28 cellular contexts compared by ENCODE assay signal in the genomic region with DNA sequence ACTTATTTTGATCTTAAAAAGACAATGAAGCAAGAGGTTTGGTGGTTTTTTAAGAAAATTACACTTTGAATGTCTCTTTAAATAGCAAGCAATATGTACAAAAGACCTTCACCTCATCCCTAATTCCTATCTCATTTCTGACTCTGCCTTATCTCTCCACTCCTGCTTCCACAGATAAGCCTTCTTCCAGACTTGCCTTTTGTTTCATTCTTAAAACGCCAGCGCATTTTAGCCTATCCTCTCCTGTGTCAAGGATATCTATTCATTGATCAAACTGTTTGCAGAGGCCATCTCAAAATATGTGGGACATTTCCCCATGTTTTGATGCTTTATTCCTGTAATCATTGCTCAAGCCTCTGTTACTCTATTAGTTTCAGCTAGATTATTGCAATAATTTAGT.
"Had no signal": no experiment of that assay in that cellular context is flagged by ENCODE, and none has a peak within 500 bp of the region (broad histone marks: within the 10 kb centered on the region; RNA-seq: fewer than 3 reads in every experiment).

No MANE protein-coding gene starts in this region.

- H3K27me3 ChIP-seq: heart right ventricle, hepatocyte, left lung, neural progenitor cell, neutrophil, ovary, right atrium auricular region, suprapubic skin, tibial artery, uterus had no signal

- ATAC-seq: heart right ventricle; left colon; left lung; lower lobe of right lung; mucosa of descending colon; naive thymus-derived CD4-positive, alpha-beta T cell; natural killer cell treated with Interleukin-12 subunit alpha and Interleukin-12 subunit beta and Interleukin-15 and Interleukin-18, amount 100 ng/mL, for 72 hours; sciatic nerve; stimulated activated effector memory CD8-positive, alpha-beta T cell treated with anti-CD3 and anti-CD28 coated beads, Interleukin-12 subunit alpha, Interleukin-12 subunit beta, amount 100 ng/mL, for 72 hours had no signal

- H3K4me3 ChIP-seq: heart right ventricle, hepatocyte, left lung, lower lobe of right lung, mucosa of descending colon, neural progenitor cell, ovary, right atrium auricular region, skin epidermis, suprapubic skin, thoracic aorta, tibial artery, uterus had no signal

- H3K4me1 ChIP-seq: heart right ventricle, left lung, lower lobe of right lung, neural progenitor cell, right atrium auricular region, suprapubic skin, tibial artery, uterus had no signal

- H3K9me3 ChIP-seq: mucosa of descending colon, neutrophil, ovary, suprapubic skin, tibial artery, uterus had no signal

- FAIRE-seq: keratinocyte had no signal

- DNase-seq: heart right ventricle; left colon; left lung; lower lobe of right lung; mammary epithelial cell; midbrain; mucosa of descending colon; naive thymus-derived CD4-positive, alpha-beta T cell; occipital lobe; ovary; stimulated activated CD4-positive, alpha-beta T cell treated with anti-CD3 and anti-CD28 coated beads, Interleukin-12 subunit alpha, Interleukin-12 subunit beta, amount 100 ng/mL, for 4 hours; stimulated activated CD4-positive, alpha-beta T cell treated with anti-CD3 and anti-CD28 coated beads, Interleukin-15, amount 100 ng/mL, for 24 hours; stimulated activated CD4-positive, alpha-beta T cell treated with anti-CD3 and anti-CD28 coated beads, Interleukin-2, amount 100 ng/mL, for 24 hours; stimulated activated CD4-positive, alpha-beta T cell treated with anti-CD3 and anti-CD28 coated beads, Interleukin-4, amount 100 ng/mL, for 24 hours; stimulated activated naive CD4-positive, alpha-beta T cell; tibial artery; uterus had no signal

- H3K36me3 ChIP-seq: heart right ventricle, left lung, lower lobe of right lung, neural progenitor cell, neutrophil, ovary, right atrium auricular region, suprapubic skin, thoracic aorta, uterus had no signal

- H3K27ac ChIP-seq: heart right ventricle, hepatocyte, left lung, lower lobe of right lung, neural progenitor cell, neutrophil, ovary, right atrium auricular region, skin epidermis, suprapubic skin, thoracic aorta, tibial artery, uterus had no signal

- H3K4me2 ChIP-seq: hepatocyte, neural progenitor cell had no signal

- H3K79me2 ChIP-seq: hepatocyte had no signal

- H3K9ac ChIP-seq: neural progenitor cell had no signal

- H2AFZ ChIP-seq: hepatocyte, neural progenitor cell had no signal
